ENCODE assay signal across 21 cellular contexts in the genomic region with DNA sequence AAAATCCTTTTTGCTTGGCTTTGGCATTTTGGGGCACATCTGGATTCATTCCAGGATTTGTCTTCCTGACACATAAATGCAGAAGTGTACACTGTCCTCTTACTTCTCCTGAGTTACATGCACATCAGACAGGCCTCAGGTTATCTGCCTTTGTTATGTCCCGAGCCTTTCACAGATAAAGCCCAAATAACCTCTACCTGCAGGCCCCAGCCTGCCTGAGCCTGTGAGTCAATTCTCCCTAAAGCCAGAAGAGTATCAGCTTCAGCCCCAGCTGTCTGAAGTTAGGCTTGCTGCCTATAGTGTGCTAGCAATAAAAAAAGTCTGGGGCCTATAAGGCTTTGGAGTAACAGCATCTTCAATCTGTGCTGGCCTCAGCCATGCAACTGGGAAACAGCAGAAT. TPM values are rescaled to one million over a fixed set of nuclear protein-coding genes. Genes with fewer than 3 reads are reported as not detected.
DNase-seq lines count a peak whose midpoint lies in the region; ATAC-seq and TF ChIP-seq lines count a peak whose summit lies in the region.
"Had no signal": no experiment of that assay in that cellular context is flagged by ENCODE, and none has a peak within 500 bp of the region (broad histone marks: within the 10 kb centered on the region; RNA-seq: fewer than 3 reads in every experiment).

No MANE protein-coding gene starts in this region.

- H3K4me3 ChIP-seq in epithelial cell of esophagus (ENCODE audit: low read length): no peak overlapping the region
- H3K4me3 ChIP-seq: MG63, SK-N-MC had no signal

- TF ChIP-seq CTCF in epithelial cell of esophagus (IDR thresholded peaks at IDR 0.05; ENCODE audit: insufficient read depth, low read depth, low read length, missing control alignments) (no peak), progenitor cell of endocrine pancreas (IDR thresholded peaks at IDR 0.05; ENCODE audit: unreplicated experiment) (no peak)

- H3K27me3 Mint-ChIP-seq in progenitor cell of endocrine pancreas: no peaks in the 10 kb centered on the region

- no peak overlapping the region for H3K4me3 Mint-ChIP-seq in progenitor cell of endocrine pancreas (ENCODE audit: low read depth)
- H3K4me3 Mint-ChIP-seq: CD14-positive monocyte had no signal

- ATAC-seq in GM19467 (IDR thresholded peaks at IDR 0.05; ENCODE audit: unreplicated experiment) (no peak), GM21423 (IDR thresholded peaks at IDR 0.05; ENCODE audit: unreplicated experiment) (no peak)
- ATAC-seq: Panc1 had no signal

- peak overlapping the region; percentile 27 for H3K27ac Mint-ChIP-seq in progenitor cell of endocrine pancreas

- H3K9me3 Mint-ChIP-seq in progenitor cell of endocrine pancreas (ENCODE audit: low read depth): peaks cover 10% of the 10 kb centered on the region

- H3K4me1 Mint-ChIP-seq in progenitor cell of endocrine pancreas (ENCODE audit: low read depth): peaks cover 6% of the 10 kb centered on the region
- H3K4me1 Mint-ChIP-seq: CD14-positive monocyte had no signal

- H3K36me3 Mint-ChIP-seq in progenitor cell of endocrine pancreas (ENCODE audit: insufficient read depth): peaks cover under 1% of the 10 kb centered on the region
- H3K36me3 Mint-ChIP-seq: CD14-positive monocyte had no signal

- DNase-seq in ELF-1 (ENCODE audit: low read depth, low spot score) (peak; percentile 17), NCI-H1105 treated with DMSO at 0.1 percent for 48 hours (lab: John Stamatoyannopoulos, UW) (peak; percentile 50), epithelial cell of esophagus (ENCODE audit: low read depth) (peak; percentile 95), progenitor cell of endocrine pancreas (ENCODE audit: low spot score, unreplicated experiment) (no peak), cortex of kidney (lab: John Stamatoyannopoulos, UW) (no peak)
- DNase-seq: ACHN, AML-193, DMS53, HCEC 1CT, KBM-7, MG63, NCI-H1092, NCI-H1930, NCI-H510A, NCI-H774, Right ventricle myocardium superior had no signal

RNA-seq across cellular contexts. Expression of gene GSK3B, which starts 17.7 kb away (rescaled TPM):
- 80.0 and 81.3 TPM in 2 replicates for total RNA-seq in progenitor cell of endocrine pancreas

Comparison
In these comparisons a context has a peak if more than half of its experiments do, and no peak if none do; other contexts are left out.
1. DNase-seq: peak in ELF-1 (single experiment), NCI-H1105 treated with DMSO at 0.1 percent for 48 hours (single experiment) and epithelial cell of esophagus (single experiment); none in progenitor cell of endocrine pancreas (single experiment) and cortex of kidney (single experiment).